In genomic region chr6:159074120-159074684, GRCh38 we compare ENCODE assay signal across 7 cellular contexts. TPM values are rescaled to one million over a fixed set of nuclear protein-coding genes. Genes with fewer than 3 reads are reported as not detected.
DNase-seq lines count a peak whose midpoint lies in the region; FAIRE-seq and TF ChIP-seq lines count a peak whose summit lies in the region.

No MANE protein-coding gene starts in this region.

- BruUV-seq in endothelial cell of umbilical vein (replicated peaks; lab: Mats Ljungman, UMichigan): no TSS peak

- CTCF ChIA-PET in endothelial cell of umbilical vein (lab: Charles Lee): interaction anchor here (1.0 kb wide), 1 partner anchor 60 kb away, joined by 4 read pairs; no protein-coding TSS in a partner anchor

- FAIRE-seq in endothelial cell of umbilical vein (lab: Jason Lieb, UNC): no peak

- H3K9me3 ChIP-seq in GM23248 (ENCODE audit: low read depth) (no peaks in the 10 kb centered on the region), OCI-LY1 (ENCODE audit: low read length) (no peaks in the 10 kb centered on the region), endothelial cell of umbilical vein (replicated peaks; ENCODE audit: control insufficient read depth, insufficient read depth, low read length) (no peaks in the 10 kb centered on the region), neuron (ENCODE audit: low read length) (no peaks in the 10 kb centered on the region)

- no peaks in the 10 kb centered on the region for H3K36me3 ChIP-seq in GM23248 (ENCODE audit: low read depth)
- no peaks in the 10 kb centered on the region for H3K36me3 ChIP-seq in OCI-LY1 (ENCODE audit: insufficient read depth, low read length)
- no peaks in the 10 kb centered on the region for H3K36me3 ChIP-seq in endothelial cell of umbilical vein (ENCODE audit: control insufficient read depth in 2 of 2, extremely low read depth in 1 of 2, insufficient read depth in 2 of 2, low read length in 2 of 2)
- H3K36me3 ChIP-seq in neuron (ENCODE audit: insufficient read depth, low read length): no peaks in the 10 kb centered on the region

- H3K4me1 ChIP-seq in GM23248 (ENCODE audit: insufficient read depth) (no peaks in the 10 kb centered on the region), OCI-LY1 (ENCODE audit: insufficient read depth, low read length, severe bottlenecking) (peaks cover 20% of the 10 kb centered on the region), endothelial cell of umbilical vein (ENCODE audit: control insufficient read depth, extremely low read depth, insufficient read depth, low read length) (no peaks in the 10 kb centered on the region), neuron (ENCODE audit: insufficient read depth, low read length) (peaks cover 8% of the 10 kb centered on the region)

- in situ Hi-C loops in GM23248 (cut with MboI): no loop called here

- no peaks in the 10 kb centered on the region for H3K9me1 ChIP-seq in endothelial cell of umbilical vein (replicated peaks; ENCODE audit: control insufficient read depth, extremely low read depth, insufficient read depth, low read length)

- H3F3A ChIP-seq in GM23248 (ENCODE audit: insufficient read depth): no peaks in the 10 kb centered on the region
- H3F3A ChIP-seq in OCI-LY1 (ENCODE audit: insufficient read depth, low read length): no peaks in the 10 kb centered on the region

- H3K79me2 ChIP-seq in GM23248 (ENCODE audit: insufficient read depth) (no peaks in the 10 kb centered on the region), OCI-LY1 (ENCODE audit: insufficient read depth, low read length) (no peaks in the 10 kb centered on the region), endothelial cell of umbilical vein (ENCODE audit: control insufficient read depth, insufficient read depth, low read length) (no peaks in the 10 kb centered on the region)

- no peaks in the 10 kb centered on the region for H4K20me1 ChIP-seq in GM23248 (ENCODE audit: insufficient read depth)
- H4K20me1 ChIP-seq in OCI-LY1 (ENCODE audit: insufficient read depth, low read length): no peaks in the 10 kb centered on the region
- no peaks in the 10 kb centered on the region for H4K20me1 ChIP-seq in endothelial cell of umbilical vein (replicated peaks; ENCODE audit: control insufficient read depth, extremely low read depth, insufficient read depth, low read length)

- H3K9ac ChIP-seq in GM23248 (no peak overlapping the region), OCI-LY1 (ENCODE audit: low read length) (no peak overlapping the region; the same call in 1 of the 2 replicates), endothelial cell of umbilical vein (replicated peaks; ENCODE audit: extremely low read depth, insufficient read depth, low read length) (no peak overlapping the region)

- H3K4me2 ChIP-seq in GM23248 (ENCODE audit: unreplicated experiment): no peak overlapping the region
- peak overlapping the region; percentile 37 for H3K4me2 ChIP-seq in OCI-LY1 (ENCODE audit: low read length)
- H3K4me2 ChIP-seq in endothelial cell of umbilical vein (ENCODE audit: insufficient read depth, low read length): no peak overlapping the region

- TF ChIP-seq CTCF in OCI-LY1 (IDR thresholded peaks at IDR 0.05; ENCODE audit: low read length) (no peak), endothelial cell of umbilical vein (IDR thresholded peaks at IDR 0.05; ENCODE audit: extremely low read depth in 1 of 2, insufficient read depth in 1 of 2, low read depth in 1 of 2, low read length in 2 of 2) (no peak)

- H3K27me3 ChIP-seq in GM23248 (replicated peaks; ENCODE audit: insufficient read depth): peaks cover 28% of the 10 kb centered on the region
- no peaks in the 10 kb centered on the region; the same call in 1 of the 2 replicates for H3K27me3 ChIP-seq in OCI-LY1 (ENCODE audit: insufficient read depth, low read length)
- H3K27me3 ChIP-seq in endothelial cell of umbilical vein (ENCODE audit: control insufficient read depth in 2 of 2, insufficient read depth in 2 of 2, low read length in 2 of 2): no peaks in the 10 kb centered on the region
- no peaks in the 10 kb centered on the region for H3K27me3 ChIP-seq in neuron (ENCODE audit: insufficient read depth, low read length)

- H3K4me3 ChIP-seq in GM23248 (peak overlapping the region; percentile 50), OCI-LY1 (ENCODE audit: low read depth, low read length, poor library complexity, severe bottlenecking) (peak overlapping the region; percentile 49), endothelial cell of umbilical vein (replicated peaks in 1 of 3; ENCODE audit: insufficient read depth in 1 of 3, low read depth in 1 of 3, low read length in 3 of 3) (no peak overlapping the region), neuron (ENCODE audit: low read length) (peak overlapping the region; percentile 55)

- no peak for TF ChIP-seq POLR2A in endothelial cell of umbilical vein (IDR thresholded peaks at IDR 0.05; ENCODE audit: low read depth, low read length)

- DNase-seq in GM23248 (peak; percentile 42), endothelial cell of umbilical vein (ENCODE audit: low read depth, low spot score) (peak; percentile 35), HuH-7.5 (ENCODE audit: low spot score) (no peak), NCI-H345 treated with DMSO at 0.1 percent for 48 hours (lab: John Stamatoyannopoulos, UW; ENCODE audit: unreplicated experiment) (no peak)
- DNase-seq in stimulated activated CD4-positive, alpha-beta T cell treated with anti-CD3 and anti-CD28 coated beads, Interleukin-1b, Interleukin-23, amount 100 ng/mL, for 48 hours: no peak

- intact Hi-C loops in endothelial cell of umbilical vein (cut with micrococcal nuclease): no loop called here

- H2AFZ ChIP-seq in GM23248: peak overlapping the region; percentile 63
- H2AFZ ChIP-seq in OCI-LY1 (ENCODE audit: low read length): peak overlapping the region; percentile 16; the same call in 1 of the 2 replicates
- H2AFZ ChIP-seq in endothelial cell of umbilical vein (ENCODE audit: low read depth, low read length): peak overlapping the region; percentile 83
- peak overlapping the region; percentile 81 for H2AFZ ChIP-seq in neuron (ENCODE audit: low read depth, low read length)

- dilution Hi-C loops in endothelial cell of umbilical vein (cut with MboI; ENCODE audit: extremely low pct_ligation_motif_present, low sequenced_read_pairs): no loop called here

- POLR2A ChIA-PET in endothelial cell of umbilical vein (lab: Charles Lee): no interaction called here

- no peaks in the 10 kb centered on the region for H3K9me2 ChIP-seq in GM23248 (ENCODE audit: insufficient read depth)
- no peaks in the 10 kb centered on the region for H3K9me2 ChIP-seq in OCI-LY1 (ENCODE audit: low read depth, low read length)

- H3K27ac ChIP-seq in GM23248 (no peak overlapping the region), OCI-LY1 (ENCODE audit: low read depth, low read length, poor library complexity, severe bottlenecking) (no peak overlapping the region), endothelial cell of umbilical vein (ENCODE audit: insufficient read depth, low read depth, low read length) (no peak overlapping the region)

- 10 to 16% methylated on average over 3 of the region's 3 CpGs for WGBS in GM23248 (ENCODE audit: low coverage in 1 of 2, low lambda C conversion rate in 2 of 2, missing lambda C conversion rate in 2 of 2), 2 experiments

TF ChIP-seq in endothelial cell of umbilical vein, 7 proteins besides CTCF, POLR2A, EP300 and RAD21:
- TF ChIP-seq MAX (IDR thresholded peaks at IDR 0.05; ENCODE audit: insufficient read depth, insufficient read length) (peak; percentile 42), FOS (IDR thresholded peaks at IDR 0.05; ENCODE audit: borderline replicate concordance, insufficient read depth, low read length) (no peak)

RNA-seq across cellular contexts. Expression of gene TAGAP, which starts 29.4 kb away (rescaled TPM):
- not detected in 2 replicates for total RNA-seq in GM23248 (2014; rRNA removed; shearing (Covaris generic))
- polyA plus RNA-seq in GM23248 (2016; fragmentation: Nextera tagmentation; extraction: Ambion mirVana) (not detected in 2 replicates), endothelial cell of umbilical vein (not detected in 2 replicates)
- total RNA-seq in endothelial cell of umbilical vein: not detected in 2 replicates
- 0.03 TPM in 1 of 2 replicates, not detected in the other for polyA plus RNA-seq in endothelial cell of umbilical vein (2011; cell fraction: cytosol; rRNA removed)
- polyA plus RNA-seq in endothelial cell of umbilical vein (2011; cell fraction: nucleus; rRNA removed): 0.03 TPM in 1 of 2 replicates, not detected in the other
- polyA plus RNA-seq in endothelial cell of umbilical vein (2012): not detected in 2 replicates
- not detected in 2 replicates for polyA minus RNA-seq in endothelial cell of umbilical vein
- polyA minus RNA-seq in endothelial cell of umbilical vein (2011; cell fraction: cytosol; rRNA and poly(A)+ RNA removed): not detected
- polyA minus RNA-seq in endothelial cell of umbilical vein (2011; cell fraction: nucleus; rRNA and poly(A)+ RNA removed): not detected in 2 replicates

Comparison
In these comparisons a context has a peak if more than half of its experiments do, and no peak if none do; other contexts are left out.
1. DNase-seq: peak in GM23248 (single experiment) and endothelial cell of umbilical vein (single experiment); none in HuH-7.5 (single experiment), NCI-H345 treated with DMSO at 0.1 percent for 48 hours (single experiment) and stimulated activated CD4-positive, alpha-beta T cell treated with anti-CD3 and anti-CD28 coated beads, Interleukin-1b, Interleukin-23, amount 100 ng/mL, for 48 hours (single experiment).
2. H2AFZ ChIP-seq: peak in every context shown above with its lines; median percentile 83 in endothelial cell of umbilical vein; 81 in neuron; 63 in GM23248; 16 in OCI-LY1.
3. H3K4me3 ChIP-seq: peak in GM23248 (single experiment), OCI-LY1 (single experiment) and neuron (single experiment); none in endothelial cell of umbilical vein (0 of 3).